Comparison of ENCODE assay signal across 8 cellular contexts in genomic region chr2:159615187-159615935, GRCh38. TPM values are rescaled to one million over a fixed set of nuclear protein-coding genes. Genes with fewer than 3 reads are reported as not detected.
DNase-seq lines count a peak whose midpoint lies in the region; ATAC-seq and TF ChIP-seq lines count a peak whose summit lies in the region.

No MANE protein-coding gene starts in this region.

- H3K36me3 ChIP-seq in GM23338 (ENCODE audit: insufficient read depth), result no peaks in the 10 kb centered on the region

- peaks cover 5% of the 10 kb centered on the region for H3K27me3 Mint-ChIP-seq in GM23338 (ENCODE audit: insufficient read depth, low read depth, poor library complexity)
- H3K27me3 Mint-ChIP-seq in nephron (ENCODE audit: low read depth), result no peaks in the 10 kb centered on the region

- H3K4me1 Mint-ChIP-seq in GM23338 (peaks cover 35% of the 10 kb centered on the region), nephron (peaks cover 41% of the 10 kb centered on the region)

- H2AFZ ChIP-seq in GM23338, result no peak overlapping the region

- ATAC-seq in GM23338 (peak; percentile 87), foreskin keratinocyte (peak; percentile 90)

- H3K27me3 ChIP-seq in GM23338 (ENCODE audit: insufficient read depth) (no peaks in the 10 kb centered on the region), foreskin keratinocyte (no peaks in the 10 kb centered on the region)

- TF ChIP-seq CTCF in GM23338 (conservative IDR thresholded peaks at IDR 0.05; ENCODE audit: low read depth in 2 of 2) (no peak), foreskin keratinocyte (conservative IDR thresholded peaks at IDR 0.05) (no peak), nephron (IDR thresholded peaks at IDR 0.05; ENCODE audit: unreplicated experiment in 3 of 3) (no peak)

- H3K4me1 ChIP-seq in GM23338 (ENCODE audit: insufficient read depth) (peaks cover 40% of the 10 kb centered on the region), foreskin keratinocyte (peaks cover 42% of the 10 kb centered on the region)

- H3K4me3 ChIP-seq in GM23338, result peak overlapping the region; percentile 54

- H3K4me3 Mint-ChIP-seq in GM23338 (peak overlapping the region; percentile 86), nephron (peak overlapping the region; percentile 83 to 93 (median 91))

- H3K9me2 ChIP-seq in GM23338 (ENCODE audit: insufficient read depth), result no peaks in the 10 kb centered on the region

- H3K27ac Mint-ChIP-seq in GM23338 (peak overlapping the region; percentile 100), nephron (peak overlapping the region; percentile 99 to 100 (median 99))

- no peaks in the 10 kb centered on the region for H3F3A ChIP-seq in GM23338 (replicated peaks; ENCODE audit: low read depth)

- peak overlapping the region; percentile 99 for H3K27ac ChIP-seq in GM23338 (ENCODE audit: low read depth)
- peak overlapping the region; percentile 96 for H3K27ac ChIP-seq in foreskin keratinocyte
- peak overlapping the region; percentile 94 for H3K27ac ChIP-seq in temporal lobe (ENCODE audit: low read depth, low read length)

- H3K79me2 ChIP-seq in GM23338 (replicated peaks; ENCODE audit: insufficient read depth), result peaks cover 56% of the 10 kb centered on the region

- H3K9me3 Mint-ChIP-seq in GM23338, result no peaks in the 10 kb centered on the region
- no peaks in the 10 kb centered on the region for H3K9me3 Mint-ChIP-seq in nephron

- peak overlapping the region; percentile 77 for H3K4me2 ChIP-seq in GM23338

- H3K36me3 Mint-ChIP-seq in GM23338 (ENCODE audit: low read depth), result peaks cover 4% of the 10 kb centered on the region
- H3K36me3 Mint-ChIP-seq in nephron (ENCODE audit: low read depth), result no peaks in the 10 kb centered on the region

- no peaks in the 10 kb centered on the region for H4K20me1 ChIP-seq in GM23338 (replicated peaks; ENCODE audit: insufficient read depth)

- peak; percentile 93 for DNase-seq in ELR (ENCODE audit: low read depth)
- DNase-seq in GM23338 (ENCODE audit: low spot score), result peak; percentile 95
- peak; percentile 97 to 98 for DNase-seq in Kasumi-1 (lab: John Stamatoyannopoulos, UW)
- DNase-seq in RPMI7951 (ENCODE audit: low read depth), result peak; percentile 90
- DNase-seq in activated gamma-delta T cell treated with anti-CD3 and anti-CD28 coated beads, Interleukin-2, amount 50 U/mL, for 16 hours (ENCODE audit: low read depth), result peak; percentile 30
- peak; percentile 85 to 91 for DNase-seq in foreskin keratinocyte

TF ChIP-seq in GM23338, 12 proteins besides CTCF, POLR2A, EP300 and RAD21:
- TF ChIP-seq CREB1 (CRISPR knock-in tag; IDR thresholded peaks at IDR 0.05; ENCODE audit: low read depth), result no peak
- TF ChIP-seq POLR2AphosphoS5 (IDR thresholded peaks at IDR 0.05; ENCODE audit: low read depth), result peak; percentile 61; the same call in 1 of the 2 replicates
- no peak for TF ChIP-seq ZNF331 (CRISPR knock-in tag; IDR thresholded peaks at IDR 0.05; ENCODE audit: low read depth)
- TF ChIP-seq EZH2phosphoT487 (IDR thresholded peaks at IDR 0.05; ENCODE audit: unreplicated experiment), result no peak
- TF ChIP-seq, protein P1, sequence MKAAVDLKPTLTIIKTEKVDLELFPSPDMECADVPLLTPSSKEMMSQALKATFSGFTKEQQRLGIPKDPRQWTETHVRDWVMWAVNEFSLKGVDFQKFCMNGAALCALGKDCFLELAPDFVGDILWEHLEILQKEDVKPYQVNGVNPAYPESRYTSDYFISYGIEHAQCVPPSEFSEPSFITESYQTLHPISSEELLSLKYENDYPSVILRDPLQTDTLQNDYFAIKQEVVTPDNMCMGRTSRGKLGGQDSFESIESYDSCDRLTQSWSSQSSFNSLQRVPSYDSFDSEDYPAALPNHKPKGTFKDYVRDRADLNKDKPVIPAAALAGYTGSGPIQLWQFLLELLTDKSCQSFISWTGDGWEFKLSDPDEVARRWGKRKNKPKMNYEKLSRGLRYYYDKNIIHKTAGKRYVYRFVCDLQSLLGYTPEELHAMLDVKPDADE (IDR thresholded peaks at IDR 0.05), result no peak
- TF ChIP-seq, protein P2, sequence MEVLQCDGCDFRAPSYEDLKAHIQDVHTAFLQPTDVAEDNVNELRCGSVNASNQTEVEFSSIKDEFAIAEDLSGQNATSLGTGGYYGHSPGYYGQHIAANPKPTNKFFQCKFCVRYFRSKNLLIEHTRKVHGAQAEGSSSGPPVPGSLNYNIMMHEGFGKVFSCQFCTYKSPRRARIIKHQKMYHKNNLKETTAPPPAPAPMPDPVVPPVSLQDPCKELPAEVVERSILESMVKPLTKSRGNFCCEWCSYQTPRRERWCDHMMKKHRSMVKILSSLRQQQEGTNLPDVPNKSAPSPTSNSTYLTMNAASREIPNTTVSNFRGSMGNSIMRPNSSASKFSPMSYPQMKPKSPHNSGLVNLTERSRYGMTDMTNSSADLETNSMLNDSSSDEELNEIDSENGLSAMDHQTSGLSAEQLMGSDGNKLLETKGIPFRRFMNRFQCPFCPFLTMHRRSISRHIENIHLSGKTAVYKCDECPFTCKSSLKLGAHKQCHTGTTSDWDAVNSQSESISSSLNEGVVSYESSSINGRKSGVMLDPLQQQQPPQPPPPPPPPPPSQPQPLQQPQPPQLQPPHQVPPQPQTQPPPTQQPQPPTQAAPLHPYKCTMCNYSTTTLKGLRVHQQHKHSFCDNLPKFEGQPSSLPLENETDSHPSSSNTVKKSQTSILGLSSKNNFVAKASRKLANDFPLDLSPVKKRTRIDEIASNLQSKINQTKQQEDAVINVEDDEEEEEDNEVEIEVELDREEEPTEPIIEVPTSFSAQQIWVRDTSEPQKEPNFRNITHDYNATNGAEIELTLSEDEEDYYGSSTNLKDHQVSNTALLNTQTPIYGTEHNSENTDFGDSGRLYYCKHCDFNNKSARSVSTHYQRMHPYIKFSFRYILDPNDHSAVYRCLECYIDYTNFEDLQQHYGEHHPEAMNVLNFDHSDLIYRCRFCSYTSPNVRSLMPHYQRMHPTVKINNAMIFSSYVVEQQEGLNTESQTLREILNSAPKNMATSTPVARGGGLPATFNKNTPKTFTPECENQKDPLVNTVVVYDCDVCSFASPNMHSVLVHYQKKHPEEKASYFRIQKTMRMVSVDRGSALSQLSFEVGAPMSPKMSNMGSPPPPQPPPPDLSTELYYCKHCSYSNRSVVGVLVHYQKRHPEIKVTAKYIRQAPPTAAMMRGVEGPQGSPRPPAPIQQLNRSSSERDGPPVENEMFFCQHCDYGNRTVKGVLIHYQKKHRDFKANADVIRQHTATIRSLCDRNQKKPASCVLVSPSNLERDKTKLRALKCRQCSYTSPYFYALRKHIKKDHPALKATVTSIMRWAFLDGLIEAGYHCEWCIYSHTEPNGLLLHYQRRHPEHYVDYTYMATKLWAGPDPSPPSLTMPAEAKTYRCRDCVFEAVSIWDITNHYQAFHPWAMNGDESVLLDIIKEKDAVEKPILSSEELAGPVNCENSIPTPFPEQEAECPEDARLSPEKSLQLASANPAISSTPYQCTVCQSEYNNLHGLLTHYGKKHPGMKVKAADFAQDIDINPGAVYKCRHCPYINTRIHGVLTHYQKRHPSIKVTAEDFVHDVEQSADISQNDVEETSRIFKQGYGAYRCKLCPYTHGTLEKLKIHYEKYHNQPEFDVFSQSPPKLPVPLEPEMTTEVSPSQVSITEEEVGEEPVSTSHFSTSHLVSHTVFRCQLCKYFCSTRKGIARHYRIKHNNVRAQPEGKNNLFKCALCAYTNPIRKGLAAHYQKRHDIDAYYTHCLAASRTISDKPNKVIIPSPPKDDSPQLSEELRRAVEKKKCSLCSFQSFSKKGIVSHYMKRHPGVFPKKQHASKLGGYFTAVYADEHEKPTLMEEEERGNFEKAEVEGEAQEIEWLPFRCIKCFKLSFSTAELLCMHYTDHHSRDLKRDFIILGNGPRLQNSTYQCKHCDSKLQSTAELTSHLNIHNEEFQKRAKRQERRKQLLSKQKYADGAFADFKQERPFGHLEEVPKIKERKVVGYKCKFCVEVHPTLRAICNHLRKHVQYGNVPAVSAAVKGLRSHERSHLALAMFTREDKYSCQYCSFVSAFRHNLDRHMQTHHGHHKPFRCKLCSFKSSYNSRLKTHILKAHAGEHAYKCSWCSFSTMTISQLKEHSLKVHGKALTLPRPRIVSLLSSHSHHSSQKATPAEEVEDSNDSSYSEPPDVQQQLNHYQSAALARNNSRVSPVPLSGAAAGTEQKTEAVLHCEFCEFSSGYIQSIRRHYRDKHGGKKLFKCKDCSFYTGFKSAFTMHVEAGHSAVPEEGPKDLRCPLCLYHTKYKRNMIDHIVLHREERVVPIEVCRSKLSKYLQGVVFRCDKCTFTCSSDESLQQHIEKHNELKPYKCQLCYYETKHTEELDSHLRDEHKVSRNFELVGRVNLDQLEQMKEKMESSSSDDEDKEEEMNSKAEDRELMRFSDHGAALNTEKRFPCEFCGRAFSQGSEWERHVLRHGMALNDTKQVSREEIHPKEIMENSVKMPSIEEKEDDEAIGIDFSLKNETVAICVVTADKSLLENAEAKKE (CRISPR knock-in tag; IDR thresholded peaks at IDR 0.05), result peak; percentile 38; the same call in 1 of the 2 replicates
- no peak for TF ChIP-seq STAT1 (IDR thresholded peaks at IDR 0.05; ENCODE audit: unreplicated experiment)

RNA-seq across cellular contexts. Expression of gene BAZ2B, which starts 1.0 kb away (rescaled TPM):
- 51.7 and 52.2 TPM in 2 replicates for total RNA-seq in GM23338 (2014; rRNA removed; shearing (Covaris generic))
- polyA plus RNA-seq in GM23338 (2016; fragmentation: Nextera tagmentation; extraction: Ambion mirVana), result 36.6 and 62.9 TPM in 2 replicates
- 24.1 and 25.1 TPM in 2 replicates for total RNA-seq in RPMI7951 (2014; rRNA removed; shearing (Covaris generic))
- 28.5 and 33.8 TPM in 2 replicates for total RNA-seq in foreskin keratinocyte
- 1.8 TPM in 2 replicates for polyA plus RNA-seq in foreskin keratinocyte
- 121 TPM for total RNA-seq in temporal lobe

Comparison
In these comparisons a context has a peak if more than half of its experiments do, and no peak if none do; other contexts are left out.
1. Peak in every context shown above with its lines: DNase-seq, ATAC-seq, H3K4me3 ChIP-seq and H3K27ac ChIP-seq.
2. DNase-seq: peak in every context shown above with its lines; median percentile 98 in Kasumi-1; 95 in GM23338; 93 in ELR; 90 in RPMI7951; 88 in foreskin keratinocyte; 30 in activated gamma-delta T cell treated with anti-CD3 and anti-CD28 coated beads, Interleukin-2, amount 50 U/mL, for 16 hours.